In the genomic region with DNA sequence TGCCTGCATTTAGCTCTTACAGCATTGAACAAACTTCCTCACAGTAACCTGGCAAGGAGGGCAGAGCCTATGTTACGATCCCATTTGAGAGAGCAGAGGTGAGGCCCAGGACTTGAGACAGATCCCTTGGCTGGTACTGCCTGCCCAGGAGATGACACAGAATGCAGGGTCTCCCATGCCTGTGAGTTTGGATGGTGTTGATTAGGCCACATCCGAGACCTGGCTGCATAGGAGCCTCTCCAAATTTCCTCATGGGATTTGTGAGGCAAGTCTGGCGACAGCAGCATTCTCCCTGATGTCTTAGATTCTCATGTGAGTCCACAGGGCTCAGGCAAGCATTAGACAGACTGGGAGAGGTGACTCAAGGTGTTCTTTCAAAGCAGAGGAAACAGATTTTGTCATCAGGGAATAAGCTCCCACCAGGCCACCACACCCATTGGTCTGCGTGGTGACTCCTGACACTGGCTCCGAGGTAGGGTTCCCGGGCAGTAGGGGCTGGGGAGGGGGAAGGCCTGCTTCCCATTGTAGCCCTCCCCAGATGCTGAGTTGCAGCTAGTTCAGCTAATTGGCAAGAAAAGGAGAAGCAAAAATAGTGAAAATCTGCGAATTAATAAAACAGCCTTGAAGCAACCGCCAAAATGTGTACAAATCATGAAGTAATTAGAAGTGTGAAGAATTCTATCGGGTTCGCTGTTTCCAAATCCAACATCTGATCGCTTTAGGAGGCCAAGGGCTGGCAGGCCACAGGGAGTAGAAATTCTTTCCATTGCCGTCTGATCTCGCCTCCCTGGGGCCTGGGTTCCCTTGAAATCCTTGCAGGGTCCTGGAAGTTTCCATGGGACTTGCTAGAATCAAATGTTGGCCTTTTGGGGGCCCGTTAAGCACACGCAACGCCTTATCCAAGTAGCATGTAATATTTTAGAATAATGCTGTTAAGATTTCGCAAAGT, we compare ENCODE assay signal across 1 cellular context.
TF ChIP-seq lines count a peak whose summit lies in the region.

No MANE protein-coding gene starts in this region.

TF ChIP-seq in IMR-90, 13 proteins besides CTCF, POLR2A, EP300 and RAD21 (continued from another document):
- TF ChIP-seq, protein P1, sequence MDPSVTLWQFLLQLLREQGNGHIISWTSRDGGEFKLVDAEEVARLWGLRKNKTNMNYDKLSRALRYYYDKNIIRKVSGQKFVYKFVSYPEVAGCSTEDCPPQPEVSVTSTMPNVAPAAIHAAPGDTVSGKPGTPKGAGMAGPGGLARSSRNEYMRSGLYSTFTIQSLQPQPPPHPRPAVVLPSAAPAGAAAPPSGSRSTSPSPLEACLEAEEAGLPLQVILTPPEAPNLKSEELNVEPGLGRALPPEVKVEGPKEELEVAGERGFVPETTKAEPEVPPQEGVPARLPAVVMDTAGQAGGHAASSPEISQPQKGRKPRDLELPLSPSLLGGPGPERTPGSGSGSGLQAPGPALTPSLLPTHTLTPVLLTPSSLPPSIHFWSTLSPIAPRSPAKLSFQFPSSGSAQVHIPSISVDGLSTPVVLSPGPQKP (IDR thresholded peaks at IDR 0.05; ENCODE audit: borderline replicate concordance, low read depth, low read length): no peak
- TF ChIP-seq MAZ (IDR thresholded peaks at IDR 0.05; ENCODE audit: borderline replicate concordance, low read depth, low read length): no peak
TF ChIP-seq in IMR-90: peak in this region for 0.
